ENCODE assay signal across 1 cellular context in the genomic region with DNA sequence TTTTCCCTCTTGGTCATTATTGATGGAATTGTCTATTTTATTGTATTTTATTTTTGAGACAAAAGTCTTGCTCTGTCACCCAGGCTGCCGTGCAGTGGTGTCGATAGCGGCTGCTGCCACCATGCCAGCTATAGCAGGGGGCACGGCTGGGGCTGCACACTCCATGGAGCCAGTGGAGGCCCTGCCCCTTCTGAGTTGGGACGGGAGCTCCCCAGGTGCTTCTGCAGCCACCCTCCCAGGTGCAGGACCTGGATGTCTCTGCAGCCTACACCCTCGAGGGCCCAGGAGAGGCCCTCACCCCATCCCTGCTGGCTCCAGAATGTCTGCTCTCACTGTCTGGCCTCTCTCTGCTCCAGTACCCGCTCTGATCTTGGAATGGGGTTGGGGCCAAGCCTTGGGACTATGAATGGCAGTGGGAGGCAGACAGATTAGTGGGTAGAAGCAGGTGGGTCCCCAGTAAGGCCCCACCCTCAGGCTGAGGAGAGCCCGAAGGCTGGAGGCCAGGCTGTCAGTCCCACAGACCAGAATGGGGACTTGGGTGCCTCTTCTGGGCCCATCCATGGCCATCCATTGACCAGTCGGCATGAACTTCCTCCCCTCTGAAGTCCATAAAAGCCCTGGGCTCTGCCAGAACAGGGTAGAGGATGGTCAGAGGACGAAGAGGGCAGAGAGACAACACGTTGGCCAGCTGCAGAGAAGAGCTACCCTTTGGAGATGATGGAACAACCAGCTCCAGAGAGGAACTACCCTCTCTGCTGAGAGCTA.
TF ChIP-seq lines count a peak whose summit lies in the region.

No MANE protein-coding gene starts in this region.

TF ChIP-seq in HepG2, 621 proteins besides CTCF, POLR2A, EP300 and RAD21:
- TF ChIP-seq ZNF333 (CRISPR knock-in tag; IDR thresholded peaks at IDR 0.05; ENCODE audit: borderline replicate concordance) (no peak), ZNF484 (CRISPR knock-in tag; IDR thresholded peaks at IDR 0.05; ENCODE audit: borderline replicate concordance, low read depth) (no peak), ZNF773 (CRISPR knock-in tag; IDR thresholded peaks at IDR 0.05; ENCODE audit: borderline replicate concordance) (no peak), ELF4 (CRISPR knock-in tag; IDR thresholded peaks at IDR 0.05; ENCODE audit: borderline replicate concordance) (no peak), RORA (CRISPR knock-in tag; IDR thresholded peaks at IDR 0.05) (no peak), GPN1 (CRISPR knock-in tag; IDR thresholded peaks at IDR 0.05; ENCODE audit: borderline replicate concordance) (no peak), KLF13 (CRISPR knock-in tag; IDR thresholded peaks at IDR 0.05) (no peak), PAF1 (CRISPR knock-in tag; IDR thresholded peaks at IDR 0.05) (no peak), PHB2 (IDR thresholded peaks at IDR 0.05; ENCODE audit: partially characterized antibody) (no peak), NFIB (CRISPR knock-in tag; IDR thresholded peaks at IDR 0.05; ENCODE audit: borderline replicate concordance) (no peak), TOPORS (CRISPR knock-in tag; IDR thresholded peaks at IDR 0.05) (no peak), ZNF567 (CRISPR knock-in tag; IDR thresholded peaks at IDR 0.05; ENCODE audit: borderline replicate concordance) (no peak), ZNF382 (CRISPR knock-in tag; IDR thresholded peaks at IDR 0.05; ENCODE audit: borderline replicate concordance) (no peak), EZH2 (conservative IDR thresholded peaks at IDR 0.05; ENCODE audit: low read depth, low read length) (no peak), MIER2 (CRISPR knock-in tag; IDR thresholded peaks at IDR 0.05) (no peak), TCF7L2 (IDR thresholded peaks at IDR 0.05; ENCODE audit: low read depth, low read length) (no peak)
- TF ChIP-seq, protein P1, sequence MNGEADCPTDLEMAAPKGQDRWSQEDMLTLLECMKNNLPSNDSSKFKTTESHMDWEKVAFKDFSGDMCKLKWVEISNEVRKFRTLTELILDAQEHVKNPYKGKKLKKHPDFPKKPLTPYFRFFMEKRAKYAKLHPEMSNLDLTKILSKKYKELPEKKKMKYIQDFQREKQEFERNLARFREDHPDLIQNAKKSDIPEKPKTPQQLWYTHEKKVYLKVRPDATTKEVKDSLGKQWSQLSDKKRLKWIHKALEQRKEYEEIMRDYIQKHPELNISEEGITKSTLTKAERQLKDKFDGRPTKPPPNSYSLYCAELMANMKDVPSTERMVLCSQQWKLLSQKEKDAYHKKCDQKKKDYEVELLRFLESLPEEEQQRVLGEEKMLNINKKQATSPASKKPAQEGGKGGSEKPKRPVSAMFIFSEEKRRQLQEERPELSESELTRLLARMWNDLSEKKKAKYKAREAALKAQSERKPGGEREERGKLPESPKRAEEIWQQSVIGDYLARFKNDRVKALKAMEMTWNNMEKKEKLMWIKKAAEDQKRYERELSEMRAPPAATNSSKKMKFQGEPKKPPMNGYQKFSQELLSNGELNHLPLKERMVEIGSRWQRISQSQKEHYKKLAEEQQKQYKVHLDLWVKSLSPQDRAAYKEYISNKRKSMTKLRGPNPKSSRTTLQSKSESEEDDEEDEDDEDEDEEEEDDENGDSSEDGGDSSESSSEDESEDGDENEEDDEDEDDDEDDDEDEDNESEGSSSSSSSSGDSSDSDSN (CRISPR knock-in tag; IDR thresholded peaks at IDR 0.05): no peak
- TF ChIP-seq, protein P2, sequence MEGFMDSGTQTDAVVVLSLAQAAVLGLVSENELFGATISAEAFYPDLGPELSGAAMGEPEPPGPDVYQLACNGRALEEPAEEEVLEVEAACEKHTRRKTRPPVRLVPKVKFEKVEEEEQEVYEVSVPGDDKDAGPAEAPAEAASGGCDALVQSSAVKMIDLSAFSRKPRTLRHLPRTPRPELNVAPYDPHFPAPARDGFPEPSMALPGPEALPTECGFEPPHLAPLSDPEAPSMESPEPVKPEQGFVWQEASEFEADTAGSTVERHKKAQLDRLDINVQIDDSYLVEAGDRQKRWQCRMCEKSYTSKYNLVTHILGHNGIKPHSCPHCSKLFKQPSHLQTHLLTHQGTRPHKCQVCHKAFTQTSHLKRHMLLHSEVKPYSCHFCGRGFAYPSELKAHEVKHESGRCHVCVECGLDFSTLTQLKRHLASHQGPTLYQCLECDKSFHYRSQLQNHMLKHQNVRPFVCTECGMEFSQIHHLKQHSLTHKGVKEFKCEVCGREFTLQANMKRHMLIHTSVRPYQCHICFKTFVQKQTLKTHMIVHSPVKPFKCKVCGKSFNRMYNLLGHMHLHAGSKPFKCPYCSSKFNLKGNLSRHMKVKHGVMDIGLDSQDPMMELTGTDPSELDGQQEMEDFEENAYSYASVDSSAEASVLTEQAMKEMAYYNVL (CRISPR knock-in tag; IDR thresholded peaks at IDR 0.05; ENCODE audit: borderline replicate concordance): no peak
